Comparison of ENCODE assay signal across 24 cellular contexts in the genomic region with DNA sequence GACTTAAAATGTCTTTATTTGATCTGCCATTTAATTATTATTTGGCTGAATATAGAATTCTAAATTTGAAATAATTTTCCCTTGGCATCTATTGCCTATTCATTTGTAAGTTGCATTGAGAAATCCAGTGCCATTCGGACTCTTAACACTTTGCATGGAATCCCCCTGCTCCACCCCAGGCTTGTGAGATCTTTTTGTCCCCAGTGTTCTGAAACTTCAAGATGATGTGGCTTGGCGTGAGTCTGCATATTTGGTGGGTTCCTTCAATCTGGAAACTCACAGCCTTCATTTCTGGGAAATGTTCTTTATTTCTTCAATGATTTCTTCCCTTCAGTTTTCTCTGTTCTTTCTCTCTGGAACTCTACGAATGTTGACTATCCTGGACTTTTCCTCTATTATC.
"Had no signal": no experiment of that assay in that cellular context is flagged by ENCODE, and none has a peak within 500 bp of the region (broad histone marks: within the 10 kb centered on the region; RNA-seq: fewer than 3 reads in every experiment).

No MANE protein-coding gene starts in this region.

- H3K27me3 ChIP-seq: colonic mucosa, dorsolateral prefrontal cortex, gastroesophageal sphincter, right lobe of liver, tibial artery had no signal

- H3K4me3 ChIP-seq: colonic mucosa, dorsolateral prefrontal cortex, gastroesophageal sphincter, right lobe of liver, smooth muscle cell, tibial artery had no signal

- H3K27ac ChIP-seq: colonic mucosa, gastroesophageal sphincter, parathyroid adenoma, right lobe of liver, tibial artery, WERI-Rb-1 had no signal

- H3K4me1 ChIP-seq: colonic mucosa, gastroesophageal sphincter, parathyroid adenoma, right lobe of liver, tibial artery had no signal

- H3K27ac Mint-ChIP-seq: activated T-helper 17 cell treated with anti-CD3 and anti-CD28 coated beads, Interleukin-2, amount 50 U/mL, for 72 hours; nephron had no signal

- ATAC-seq: activated T-helper 17 cell treated with anti-CD3 and anti-CD28 coated beads, Interleukin-2, amount 50 U/mL, for 72 hours; effector memory CD8-positive, alpha-beta T cell; esophagus mucosa; gastroesophageal sphincter; left ventricle myocardium superior; right lobe of liver had no signal

- DNase-seq: activated CD4-positive, alpha-beta T cell treated with anti-CD3 and anti-CD28 coated beads, Interleukin-2, amount 50 U/mL, for 4 hours; activated CD4-positive, CD25-positive, alpha-beta regulatory T cell treated with anti-CD3 and anti-CD28 coated beads, Interleukin-2, amount 50 U/mL, for 72 hours; colonic mucosa; dorsolateral prefrontal cortex; effector memory CD8-positive, alpha-beta T cell; head of caudate nucleus; left ventricle myocardium superior; mammary epithelial cell; midbrain; nucleus accumbens; right lobe of liver; SHP77 treated with DMSO at 0.1 percent for 48 hours; SK-N-SH; stimulated activated CD4-positive, alpha-beta T cell treated with anti-CD3 and anti-CD28 coated beads, Interleukin-15, amount 100 ng/mL, for 24 hours; stimulated activated CD8-positive, alpha-beta memory T cell treated with anti-CD3 and anti-CD28 coated beads, Interleukin-4, amount 100 ng/mL, for 48 hours; stimulated activated naive CD4-positive, alpha-beta T cell; WERI-Rb-1 had no signal

- H3K4me1 Mint-ChIP-seq: nephron had no signal

- H3K27me3 Mint-ChIP-seq: activated T-helper 17 cell treated with anti-CD3 and anti-CD28 coated beads, Interleukin-2, amount 50 U/mL, for 72 hours; effector memory CD8-positive, alpha-beta T cell had no signal

- H3K9me3 Mint-ChIP-seq: activated T-helper 17 cell treated with anti-CD3 and anti-CD28 coated beads, Interleukin-2, amount 50 U/mL, for 72 hours; effector memory CD8-positive, alpha-beta T cell had no signal

- H3K9me3 ChIP-seq: colonic mucosa, gastroesophageal sphincter, right lobe of liver, SK-N-SH, tibial artery had no signal

- H3K4me3 Mint-ChIP-seq: activated T-helper 17 cell treated with anti-CD3 and anti-CD28 coated beads, Interleukin-2, amount 50 U/mL, for 72 hours; effector memory CD8-positive, alpha-beta T cell; nephron had no signal
